In genomic region chr1:235586413-235586812, GRCh38 we compare ENCODE assay signal across 22 cellular contexts.
DNase-seq lines count a peak whose midpoint lies in the region; ATAC-seq, FAIRE-seq and TF ChIP-seq lines count a peak whose summit lies in the region.
"Had no signal": no experiment of that assay in that cellular context is flagged by ENCODE, and none has a peak within 500 bp of the region (broad histone marks: within the 10 kb centered on the region; RNA-seq: fewer than 3 reads in every experiment).

No MANE protein-coding gene starts in this region.

- H2BK12ac ChIP-seq in H1 (ENCODE audit: low read depth, low read length), result peak overlapping the region; percentile 65; the same call in 1 of the 2 replicates

- H4K20me1 ChIP-seq in H1 (replicated peaks in 1 of 2; ENCODE audit: control insufficient read depth in 1 of 2, insufficient read depth in 2 of 2, low read length in 2 of 2), result peaks cover 0 to 2% of the 10 kb centered on the region in 2 experiments

- peak; percentile 62 to 68 for TF ChIP-seq RAD21 in H1 (IDR thresholded peaks at IDR 0.05 in 1 of 2, conservative IDR thresholded peaks at IDR 0.05 in 1 of 2; ENCODE audit: low read depth in 2 of 2, low read length in 2 of 2)

- no peak for FAIRE-seq in H1 (lab: Jason Lieb, UNC)
- FAIRE-seq: GM12878 had no signal

- peak overlapping the region in 1 of 4 experiments; percentile 1; a peak in 1 of 7 replicates for H3K9ac ChIP-seq in H1 (replicated peaks in 1 of 4; ENCODE audit: extremely low read depth in 1 of 4, low read depth in 3 of 4, low read length in 3 of 4)
- H3K9ac ChIP-seq in mesendoderm (ENCODE audit: low read length), result no peak overlapping the region
- H3K9ac ChIP-seq: SK-N-SH had no signal

- peak overlapping the region; percentile 77 for H4K91ac ChIP-seq in H1 (replicated peaks; ENCODE audit: insufficient read length, low read length)

- H4K8ac ChIP-seq in H1 (ENCODE audit: extremely low read depth, insufficient read depth, low read length), result peak overlapping the region; percentile 92; the same call in 1 of the 2 replicates
- no peak overlapping the region for H4K8ac ChIP-seq in mesendoderm (ENCODE audit: low read depth, low read length)

- H3K18ac ChIP-seq in H1 (ENCODE audit: extremely low read depth, low read length) (no peak overlapping the region), mesendoderm (ENCODE audit: low read length) (no peak overlapping the region)

- POLR2A ChIA-PET in HEK293 (lab: Yijun Ruan, JAX), result no interaction called here
- POLR2A ChIA-PET in H1 (lab: Charles Lee; ENCODE audit: partially characterized antibody), result no interaction called here
- POLR2A ChIA-PET in activated CD8-positive, alpha-beta T cell treated with anti-CD3 and anti-CD28 coated beads for 36 hours (lab: Charles Lee), result no interaction called here

- H3K4me1 ChIP-seq in HEK293 (ENCODE audit: control insufficient read depth, insufficient read depth, low read length) (no peaks in the 10 kb centered on the region), H1 (replicated peaks in 1 of 4; ENCODE audit: control insufficient read depth in 3 of 4, insufficient read depth in 4 of 4, low read length in 3 of 4) (no peaks in the 10 kb centered on the region), mesendoderm (ENCODE audit: control insufficient read depth, low read depth, low read length) (no peaks in the 10 kb centered on the region), gastrocnemius medialis (no peaks in the 10 kb centered on the region), thyroid gland (no peaks in the 10 kb centered on the region)

- H3K27ac Mint-ChIP-seq in stimulated activated effector memory CD8-positive, alpha-beta T cell treated with anti-CD3 and anti-CD28 coated beads, Interleukin-12 subunit alpha, Interleukin-12 subunit beta, amount 100 ng/mL, for 72 hours, result peak overlapping the region; percentile 4
- H3K27ac Mint-ChIP-seq in activated CD8-positive, alpha-beta T cell treated with anti-CD3 and anti-CD28 coated beads for 36 hours, result no peak overlapping the region
- H3K27ac Mint-ChIP-seq: CD4-positive, alpha-beta T cell had no signal

- H3K27me3 Mint-ChIP-seq in activated CD8-positive, alpha-beta T cell treated with anti-CD3 and anti-CD28 coated beads for 36 hours, result peaks cover 11% of the 10 kb centered on the region

- TF ChIP-seq CTCF in HEK293 (tag by site-specific recombination; IDR thresholded peaks at IDR 0.05) (no peak), H1 (IDR thresholded peaks at IDR 0.05; ENCODE audit: control extremely low read depth in 1 of 3, insufficient read depth in 1 of 3, low read depth in 1 of 3, low read length in 3 of 3) (peak; percentile 55 to 80 (median 56)), gastrocnemius medialis (IDR thresholded peaks at IDR 0.05 in 4 of 5, conservative IDR thresholded peaks at IDR 0.05 in 1 of 5) (no peak), thyroid gland (IDR thresholded peaks at IDR 0.05) (no peak)
- TF ChIP-seq CTCF in activated CD8-positive, alpha-beta T cell treated with anti-CD3 and anti-CD28 coated beads for 36 hours (IDR thresholded peaks at IDR 0.05), result no peak

- peak overlapping the region; percentile 47 for H3K4ac ChIP-seq in H1 (replicated peaks; ENCODE audit: insufficient read length, low read depth, low read length)
- no peak overlapping the region for H3K4ac ChIP-seq in mesendoderm (ENCODE audit: low read depth, low read length)

- H3K23me2 ChIP-seq in H1 (ENCODE audit: low read depth, low read length), result peaks cover 9% of the 10 kb centered on the region; the same call in 1 of the 2 replicates

- H3K4me2 ChIP-seq in H1 (ENCODE audit: insufficient read depth in 1 of 2, low read depth in 2 of 2, low read length in 2 of 2), result no peak overlapping the region
- no peak overlapping the region for H3K4me2 ChIP-seq in mesendoderm (ENCODE audit: low read length)
- H3K4me2 ChIP-seq: PC-9, SK-N-SH had no signal

- H3K4me3 ChIP-seq in HEK293 (ENCODE audit: low read depth, low read length) (no peak overlapping the region), H1 (ENCODE audit: extremely low read depth in 1 of 4, insufficient read depth in 2 of 4, low read depth in 3 of 4, low read length in 4 of 4) (no peak overlapping the region), mesendoderm (ENCODE audit: low read length) (no peak overlapping the region), gastrocnemius medialis (no peak overlapping the region), thyroid gland (replicated peaks in 1 of 3) (no peak overlapping the region)
- H3K4me3 ChIP-seq: GM12878, PC-9 had no signal

- TF ChIP-seq EP300 in H1 (IDR thresholded peaks at IDR 0.05; ENCODE audit: borderline replicate concordance in 1 of 2, low read depth in 2 of 2, low read length in 2 of 2), result no peak

- H3K36me3 Mint-ChIP-seq in stimulated activated effector memory CD8-positive, alpha-beta T cell treated with anti-CD3 and anti-CD28 coated beads, Interleukin-12 subunit alpha, Interleukin-12 subunit beta, amount 100 ng/mL, for 72 hours, result peaks cover 12% of the 10 kb centered on the region
- peaks cover 1% of the 10 kb centered on the region for H3K36me3 Mint-ChIP-seq in activated CD8-positive, alpha-beta T cell treated with anti-CD3 and anti-CD28 coated beads for 36 hours (ENCODE audit: low read depth)

- H3K36me3 ChIP-seq in HEK293 (ENCODE audit: control insufficient read depth in 2 of 2, insufficient read depth in 1 of 2, low read length in 2 of 2) (peaks cover 0 to 4% of the 10 kb centered on the region in 2 experiments; a peak in 2 of 3 replicates), H1 (ENCODE audit: control insufficient read depth in 2 of 4, insufficient read depth in 4 of 4, low read length in 3 of 4) (peaks cover 8 to 37% (median 19%) of the 10 kb centered on the region in 4 experiments), mesendoderm (ENCODE audit: control insufficient read depth, insufficient read depth, low read length) (no peaks in the 10 kb centered on the region), gastrocnemius medialis (no peaks in the 10 kb centered on the region), thyroid gland (no peaks in the 10 kb centered on the region)

- no peaks in the 10 kb centered on the region; a peak in 1 of 4 replicates for H3K79me2 ChIP-seq in H1 (ENCODE audit: control insufficient read depth in 1 of 2, insufficient read depth in 2 of 2, low read length in 2 of 2)
- no peaks in the 10 kb centered on the region for H3K79me2 ChIP-seq in mesendoderm (ENCODE audit: control insufficient read depth, insufficient read depth, low read length)

- H3K27me3 ChIP-seq in H1 (replicated peaks in 1 of 4; ENCODE audit: control insufficient read depth in 3 of 4, extremely low read depth in 1 of 4, insufficient read depth in 3 of 4, low read length in 3 of 4) (no peaks in the 10 kb centered on the region), mesendoderm (ENCODE audit: insufficient read depth, low read length, poor library complexity) (no peaks in the 10 kb centered on the region), gastrocnemius medialis (peaks cover 0 to 6% (median 0%) of the 10 kb centered on the region in 3 donors), thyroid gland (no peaks in the 10 kb centered on the region)

- intact Hi-C loops in activated CD8-positive, alpha-beta T cell treated with anti-CD3 and anti-CD28 coated beads for 36 hours (cut with micrococcal nuclease), result no loop called here
- intact Hi-C loops in gastrocnemius medialis (cut with DNase I; ENCODE audit: low total_unique reads) (no loop called here), thyroid gland (cut with DNase I) (no loop called here)

- H3K4me3 Mint-ChIP-seq in stimulated activated effector memory CD8-positive, alpha-beta T cell treated with anti-CD3 and anti-CD28 coated beads, Interleukin-12 subunit alpha, Interleukin-12 subunit beta, amount 100 ng/mL, for 72 hours, result no peak overlapping the region
- H3K4me3 Mint-ChIP-seq in activated CD8-positive, alpha-beta T cell treated with anti-CD3 and anti-CD28 coated beads for 36 hours, result no peak overlapping the region
- H3K4me3 Mint-ChIP-seq: CD4-positive, alpha-beta T cell had no signal

- H2BK15ac ChIP-seq in H1 (ENCODE audit: low read length) (peak overlapping the region; percentile 66; the same call in 1 of the 2 replicates), mesendoderm (replicated peaks; ENCODE audit: low read depth) (no peak overlapping the region)

- no peak overlapping the region for H2BK120ac ChIP-seq in H1 (replicated peaks; ENCODE audit: low read depth, low read length)
- H2BK120ac ChIP-seq in mesendoderm (ENCODE audit: low read depth, low read length), result no peak overlapping the region

- no peak overlapping the region for H2AFZ ChIP-seq in H1 (ENCODE audit: low read length)
- H2AFZ ChIP-seq: PC-9 had no signal

- no peak overlapping the region for H4K5ac ChIP-seq in H1 (ENCODE audit: insufficient read length, low read depth, low read length)
- H4K5ac ChIP-seq in mesendoderm (ENCODE audit: low read length), result no peak overlapping the region

- no peak overlapping the region for H3K23ac ChIP-seq in H1 (ENCODE audit: insufficient read length)
- H3K23ac ChIP-seq in mesendoderm (ENCODE audit: low read length), result no peak overlapping the region

- DNase-seq in H1 (ENCODE audit: low read depth in 1 of 2, low spot score in 2 of 2), result no peak
- DNase-seq in mesendoderm, result peak; percentile 66
- DNase-seq in stimulated activated effector memory CD8-positive, alpha-beta T cell treated with anti-CD3 and anti-CD28 coated beads, Interleukin-12 subunit alpha, Interleukin-12 subunit beta, amount 100 ng/mL, for 72 hours (ENCODE audit: low spot score in 2 of 2), result no peak
- no peak for DNase-seq in activated CD8-positive, alpha-beta T cell treated with anti-CD3 and anti-CD28 coated beads for 36 hours
- no peak for DNase-seq in gastrocnemius medialis
- DNase-seq in thyroid gland, result no peak
- DNase-seq: CD4-positive, alpha-beta T cell; COR-L47; DMS79 treated with DMSO at 0.1 percent for 48 hours; KG1; NCI-H1092 treated with DMSO at 0.1 percent for 48 hours; NCI-H1436 treated with DMSO at 0.1 percent for 48 hours; NCI-H2029 treated with DMSO at 0.1 percent for 48 hours; NCI-H226; NCI-H510A treated with DMSO at 0.1 percent for 48 hours; NCI-H748 treated with DMSO at 0.1 percent for 48 hours; PC-9; RPMI8226; SHP77 treated with DMSO at 0.1 percent for 48 hours; SK-N-SH had no signal

- no peak overlapping the region for H3K14ac ChIP-seq in H1 (ENCODE audit: insufficient read length)

- ATAC-seq in stimulated activated effector memory CD8-positive, alpha-beta T cell treated with anti-CD3 and anti-CD28 coated beads, Interleukin-12 subunit alpha, Interleukin-12 subunit beta, amount 100 ng/mL, for 72 hours, result no peak
- ATAC-seq in activated CD8-positive, alpha-beta T cell treated with anti-CD3 and anti-CD28 coated beads for 36 hours, result no peak
- no peak for ATAC-seq in gastrocnemius medialis
- ATAC-seq: GM12878 had no signal

- TF ChIP-seq POLR2A in H1 (IDR thresholded peaks at IDR 0.05; ENCODE audit: control extremely low read depth in 1 of 2, low read depth in 2 of 2, low read length in 2 of 2) (no peak), gastrocnemius medialis (IDR thresholded peaks at IDR 0.05) (no peak), thyroid gland (IDR thresholded peaks at IDR 0.05) (no peak)

- H3K79me1 ChIP-seq in H1 (ENCODE audit: low read depth, low read length) (no peaks in the 10 kb centered on the region; the same call in 1 of the 2 replicates), mesendoderm (ENCODE audit: low read length) (no peaks in the 10 kb centered on the region)

- H3K9me3 Mint-ChIP-seq in stimulated activated effector memory CD8-positive, alpha-beta T cell treated with anti-CD3 and anti-CD28 coated beads, Interleukin-12 subunit alpha, Interleukin-12 subunit beta, amount 100 ng/mL, for 72 hours, result peaks cover 8% of the 10 kb centered on the region
- H3K9me3 Mint-ChIP-seq in activated CD8-positive, alpha-beta T cell treated with anti-CD3 and anti-CD28 coated beads for 36 hours, result peaks cover 9% of the 10 kb centered on the region

- no peak overlapping the region for H2BK20ac ChIP-seq in H1 (ENCODE audit: low read length)

- H2BK5ac ChIP-seq in H1 (ENCODE audit: low read depth, low read length), result no peak overlapping the region
- no peak overlapping the region for H2BK5ac ChIP-seq in mesendoderm (ENCODE audit: low read length)

- no peak overlapping the region for H3K56ac ChIP-seq in H1 (replicated peaks; ENCODE audit: insufficient read length, low read depth, low read length)
- no peak overlapping the region for H3K56ac ChIP-seq in mesendoderm (ENCODE audit: low read length)

- H3K27ac ChIP-seq in HEK293 (ENCODE audit: extremely low read depth, low read depth, low read length) (no peak overlapping the region), H1 (ENCODE audit: low read depth, low read length) (peak overlapping the region; percentile 9; the same call in 1 of the 2 replicates), mesendoderm (ENCODE audit: low read depth, low read length) (no peak overlapping the region), gastrocnemius medialis (no peak overlapping the region), thyroid gland (no peak overlapping the region)
- H3K27ac ChIP-seq: PC-9 had no signal

- H3K9me3 ChIP-seq in HEK293 (ENCODE audit: control insufficient read depth, insufficient read depth, low read depth, low read length) (no peaks in the 10 kb centered on the region; the same call in 1 of the 2 replicates), H1 (ENCODE audit: insufficient read depth in 2 of 2, low read depth in 1 of 2, low read length in 1 of 2) (peaks cover 8 to 13% of the 10 kb centered on the region in 2 experiments; a peak in 3 of 4 replicates), gastrocnemius medialis (no peaks in the 10 kb centered on the region), thyroid gland (no peaks in the 10 kb centered on the region)
- H3K9me3 ChIP-seq: SK-N-SH had no signal

- CTCF ChIA-PET in HEK293 (lab: Yijun Ruan, JAX), result no interaction called here
- CTCF ChIA-PET in H1 (lab: Charles Lee; ENCODE audit: partially characterized antibody), result interaction anchor here (0.8 to 1.5 kb wide), 4 partner anchors 9 to 149 kb away, joined by 3 to 5 read pairs (median 3); no protein-coding TSS in a partner anchor
- CTCF ChIA-PET in activated CD8-positive, alpha-beta T cell treated with anti-CD3 and anti-CD28 coated beads for 36 hours (lab: Charles Lee), result no interaction called here

- in situ Hi-C loops in gastrocnemius medialis (cut with MboI; ENCODE audit: low sequenced_read_pairs in 4 of 4), result no loop called here

- WGBS in H1 (ENCODE audit: extremely low coverage in 1 of 2, insufficient coverage in 1 of 2, insufficient read length in 1 of 2, insufficient replicate concordance in 2 of 2, low coverage in 1 of 2, low lambda C conversion rate in 2 of 2, missing lambda C conversion rate in 1 of 2), 2 experiments, result 71% methylated on average over 5 of the region's 5 CpGs; no CpG with 5 or more reads in 1 of the 2 experiments
- WGBS in mesendoderm (ENCODE audit: extremely low coverage, insufficient coverage, low lambda C conversion rate), result no CpG with 5 or more reads among the region's 5 CpGs
- 71 to 79% methylated on average over 5 of the region's 5 CpGs for WGBS in thyroid gland, 2 donors

- H3K4me1 Mint-ChIP-seq in stimulated activated effector memory CD8-positive, alpha-beta T cell treated with anti-CD3 and anti-CD28 coated beads, Interleukin-12 subunit alpha, Interleukin-12 subunit beta, amount 100 ng/mL, for 72 hours, result peaks cover 20% of the 10 kb centered on the region
- H3K4me1 Mint-ChIP-seq in activated CD8-positive, alpha-beta T cell treated with anti-CD3 and anti-CD28 coated beads for 36 hours (ENCODE audit: low read depth), result no peaks in the 10 kb centered on the region

- H2AK5ac ChIP-seq in H1 (ENCODE audit: low read depth, low read length), result peak overlapping the region; percentile 88; the same call in 1 of the 2 replicates
- H2AK5ac ChIP-seq in mesendoderm (ENCODE audit: low read length), result no peak overlapping the region

Comparison
In these comparisons a context has a peak if more than half of its experiments do, and no peak if none do; other contexts are left out.
1. CTCF ChIP-seq: peak in H1 (3 of 3); none in HEK293 (single experiment), activated CD8-positive, alpha-beta T cell treated with anti-CD3 and anti-CD28 coated beads for 36 hours (single experiment), gastrocnemius medialis (0 of 5) and thyroid gland (0 of 6).
2. Of the 6 proteins assayed by ChIP-seq in both HEK293 and H1: peak only in HEK293: none; only in H1: CTCF; in both: none; in neither: 5.